10 cellular contexts compared by ENCODE assay signal in the genomic region with DNA sequence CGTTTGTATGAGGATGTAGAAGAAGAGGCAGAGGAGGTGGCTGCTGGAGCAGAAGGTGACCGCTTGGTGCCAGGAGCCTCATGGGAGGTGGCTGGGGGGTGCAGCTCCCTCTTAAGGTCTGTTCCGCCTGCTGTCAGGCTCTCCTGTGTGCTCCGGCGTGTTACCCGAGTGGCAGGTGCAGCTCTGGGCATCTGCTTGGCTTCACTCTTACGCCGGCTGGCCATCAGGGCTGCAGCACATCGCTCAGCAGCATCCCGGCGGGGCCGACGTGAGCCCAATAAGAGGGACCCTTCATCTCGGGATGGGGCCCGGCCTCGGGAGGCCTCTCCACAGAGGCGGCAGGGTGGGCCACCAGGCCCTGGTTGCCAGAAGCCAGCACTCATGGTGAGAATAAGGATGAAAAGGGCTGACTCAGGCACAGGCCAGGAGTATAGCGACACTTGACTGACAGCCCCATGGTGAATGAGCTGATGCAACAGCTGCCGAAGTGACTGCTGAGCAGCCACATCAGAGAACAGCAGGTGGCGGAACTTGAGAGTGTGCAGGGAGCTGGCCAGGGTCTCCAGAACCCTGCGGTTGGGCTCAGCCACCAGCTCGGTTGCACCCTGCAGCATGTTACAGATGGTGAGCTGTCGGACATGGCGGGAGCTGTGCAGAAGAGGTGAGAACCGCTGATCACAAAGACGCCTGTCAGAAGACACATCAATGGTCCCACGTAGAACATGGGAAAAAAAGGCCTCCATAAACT. TPM values are rescaled to one million over a fixed set of nuclear protein-coding genes. Genes with fewer than 3 reads are reported as not detected.
DNase-seq lines count a peak whose midpoint lies in the region; ATAC-seq and TF ChIP-seq lines count a peak whose summit lies in the region.
"Had no signal": no experiment of that assay in that cellular context is flagged by ENCODE, and none has a peak within 500 bp of the region (broad histone marks: within the 10 kb centered on the region; RNA-seq: fewer than 3 reads in every experiment).

No MANE protein-coding gene starts in this region.

- POLR2A ChIA-PET in CD4-positive, alpha-beta memory T cell (lab: Charles Lee; ENCODE audit: partially characterized antibody), result interaction anchor here (2.0 kb wide), 1 partner anchor 18 kb away, joined by 9 read pairs; a partner anchor contains a TSS

- no peak overlapping the region for H3K27ac ChIP-seq in CD4-positive, alpha-beta memory T cell (ENCODE audit: low read depth, low read length)
- H3K27ac ChIP-seq in tibial artery, result no peak overlapping the region
- H3K27ac ChIP-seq: left lung had no signal

- peaks cover 27 to 43% of the 10 kb centered on the region in 2 donors for H3K36me3 Mint-ChIP-seq in CD4-positive, alpha-beta memory T cell

- peak overlapping the region in 4 of 7 donors; percentile 36 to 49 (median 43) for H3K27ac Mint-ChIP-seq in CD4-positive, alpha-beta memory T cell

- peaks cover 4 to 14% (median 5%) of the 10 kb centered on the region in 4 donors for H3K4me1 Mint-ChIP-seq in CD4-positive, alpha-beta memory T cell

- H3K27me3 ChIP-seq in CD4-positive, alpha-beta memory T cell (ENCODE audit: insufficient read depth, low read length), result no peaks in the 10 kb centered on the region
- H3K27me3 ChIP-seq in tibial artery, result no peaks in the 10 kb centered on the region
- H3K27me3 ChIP-seq: left lung had no signal

- H3K27me3 Mint-ChIP-seq in CD4-positive, alpha-beta memory T cell, result no peaks in the 10 kb centered on the region

- no peak for TF ChIP-seq CTCF in tibial artery (IDR thresholded peaks at IDR 0.05)

- peaks cover 7% of the 10 kb centered on the region for H3K36me3 ChIP-seq in CD4-positive, alpha-beta memory T cell (ENCODE audit: insufficient read depth, low read length)
- H3K36me3 ChIP-seq in tibial artery, result peaks cover 30 to 92% (median 76%) of the 10 kb centered on the region in 3 donors

- intact Hi-C loops in CD4-positive, alpha-beta memory T cell (cut with micrococcal nuclease), result no loop called here
- intact Hi-C loops in left cardiac atrium (cut with DNase I), result no loop called here
- intact Hi-C loops in tibial artery (cut with DNase I; ENCODE audit: low total_unique reads), result no loop called here

- peak in 1 of 5 donors; percentile 7 for DNase-seq in CD4-positive, alpha-beta memory T cell
- peak; percentile 91 for DNase-seq in NCI-H1694 treated with DMSO at 0.1 percent for 48 hours (lab: John Stamatoyannopoulos, UW)
- peak in 2 of 3 experiments; percentile 16 to 22 for DNase-seq in activated CD8-positive, alpha-beta memory T cell treated with anti-CD3 and anti-CD28 coated beads for 48 hours (ENCODE audit: low read depth in 2 of 3, low spot score in 2 of 3)
- DNase-seq in mesenteric fat pad (ENCODE audit: low spot score), result peak; percentile 78
- no peak for DNase-seq in left cardiac atrium
- no peak for DNase-seq in tibial artery
- DNase-seq: cortex of kidney had no signal

- no peaks in the 10 kb centered on the region for H3K9me3 ChIP-seq in CD4-positive, alpha-beta memory T cell (ENCODE audit: control insufficient read depth in 1 of 2, low read length in 2 of 2)
- no peaks in the 10 kb centered on the region for H3K9me3 ChIP-seq in tibial artery
- H3K9me3 ChIP-seq: left lung had no signal

- ATAC-seq in GM18520 (IDR thresholded peaks at IDR 0.05; ENCODE audit: unreplicated experiment) (no peak), left cardiac atrium (no peak), HG02884 (IDR thresholded peaks at IDR 0.05; ENCODE audit: unreplicated experiment) (no peak)
- ATAC-seq: left lung had no signal

- H3K4me3 ChIP-seq in CD4-positive, alpha-beta memory T cell (ENCODE audit: low read length in 2 of 2), result no peak overlapping the region
- no peak overlapping the region for H3K4me3 ChIP-seq in tibial artery
- H3K4me3 ChIP-seq: left lung had no signal

- H3K9me3 Mint-ChIP-seq in CD4-positive, alpha-beta memory T cell, result no peaks in the 10 kb centered on the region

- H3K4me3 Mint-ChIP-seq in CD4-positive, alpha-beta memory T cell, result peak overlapping the region in 1 of 8 donors; percentile 40

- no peaks in the 10 kb centered on the region for H3K4me1 ChIP-seq in CD4-positive, alpha-beta memory T cell (ENCODE audit: insufficient read depth, low read length)
- H3K4me1 ChIP-seq in tibial artery, result no peaks in the 10 kb centered on the region

- CTCF ChIA-PET in CD4-positive, alpha-beta memory T cell (lab: Charles Lee; ENCODE audit: partially characterized antibody), result interaction anchor here (2.7 kb wide), 1 partner anchor 62 kb away, joined by 13 read pairs; no protein-coding TSS in a partner anchor

RNA-seq across cellular contexts. Expression of a gene that starts 17.5 kb away (rescaled TPM):
- total RNA-seq in CD4-positive, alpha-beta memory T cell, result 10 to 100 TPM; 31.8 to 32.0 TPM
- 10 to 100 TPM; 47.8 to 66.1 TPM for polyA plus RNA-seq in CD4-positive, alpha-beta memory T cell
- total RNA-seq in mesenteric fat pad (70.0 TPM), left cardiac atrium (10 to 100 TPM; 34.5 to 46.4 TPM)

RNA-seq across cellular contexts. Expression of a gene that starts 17.6 kb away (rescaled TPM):
- total RNA-seq in CD4-positive, alpha-beta memory T cell, result 100 to 1,000 TPM; 123 to 128 TPM
- 100 to 1,000 TPM; 251 to 272 TPM for polyA plus RNA-seq in CD4-positive, alpha-beta memory T cell
- 255 TPM for total RNA-seq in mesenteric fat pad
- 100 to 1,000 TPM; 770 to 822 TPM for total RNA-seq in left cardiac atrium

RNA-seq across cellular contexts. Expression of a gene that starts 38.3 kb away (rescaled TPM):
- 1 to 10 TPM; 1.0 to 1.1 TPM for total RNA-seq in CD4-positive, alpha-beta memory T cell
- polyA plus RNA-seq in CD4-positive, alpha-beta memory T cell, result under 1 TPM in 1 of 2 donors, not detected in 1; 0.46 TPM
- total RNA-seq in mesenteric fat pad, result not detected
- total RNA-seq in left cardiac atrium, result under 1 TPM; 0.71 to 0.77 TPM

RNA-seq across cellular contexts. Expression of a gene that starts 54.7 kb away (rescaled TPM):
- total RNA-seq in CD4-positive, alpha-beta memory T cell, result 10 to 100 TPM; 26.4 to 26.9 TPM
- 10 to 100 TPM in 1 of 2 donors, 1 to 10 TPM in 1; 7.7 to 18.7 TPM for polyA plus RNA-seq in CD4-positive, alpha-beta memory T cell
- total RNA-seq in mesenteric fat pad, result 28.1 TPM
- 10 to 100 TPM; 13.4 to 17.4 TPM for total RNA-seq in left cardiac atrium

Comparison
In these comparisons a context has a peak if more than half of its experiments do, and no peak if none do; other contexts are left out.
1. DNase-seq: peak in NCI-H1694 treated with DMSO at 0.1 percent for 48 hours (single experiment), activated CD8-positive, alpha-beta memory T cell treated with anti-CD3 and anti-CD28 coated beads for 48 hours (2 of 3) and mesenteric fat pad (single experiment); none in left cardiac atrium (single experiment) and tibial artery (0 of 2).